27 cellular contexts compared by ENCODE assay signal in genomic region chr20:18773566-18773965, GRCh38. TPM values are rescaled to one million over a fixed set of nuclear protein-coding genes. Genes with fewer than 3 reads are reported as not detected.
"Had no signal": no experiment of that assay in that cellular context is flagged by ENCODE, and none has a peak within 500 bp of the region (broad histone marks: within the 10 kb centered on the region; RNA-seq: fewer than 3 reads in every experiment).

No MANE protein-coding gene starts in this region.

- H3K27me3 ChIP-seq: breast epithelium had no signal

- H3K4me1 ChIP-seq: breast epithelium had no signal

- H3K27ac ChIP-seq: breast epithelium, PC-9 had no signal

- H3K4me3 Mint-ChIP-seq: activated CD8-positive, alpha-beta T cell treated with anti-CD3 and anti-CD28 coated beads, Interleukin-2, amount 10 ng/mL, durations not matched to agents 7 days and 5 days; activated naive CD4-positive, alpha-beta T cell treated with anti-CD3 and anti-CD28 coated beads, Interleukin-2, amount 50 U/mL, for 24 hours; T-helper 1 cell treated with Interleukin-12 subunit alpha and Interleukin-12 subunit beta and Interleukin-4 antibody, amounts not matched to agents 30 μg/mL and 1 μg/mL, for 36 hours; WTC11 had no signal

- H3K4me2 ChIP-seq: PC-9 had no signal

- H2AFZ ChIP-seq: PC-9 had no signal

- H3K4me1 Mint-ChIP-seq: activated naive CD4-positive, alpha-beta T cell treated with anti-CD3 and anti-CD28 coated beads, Interleukin-2, amount 50 U/mL, for 24 hours had no signal

- H3K4me3 ChIP-seq: breast epithelium, PC-9 had no signal

- H3K9me3 ChIP-seq: breast epithelium had no signal

- H3K27ac Mint-ChIP-seq: activated CD8-positive, alpha-beta T cell treated with anti-CD3 and anti-CD28 coated beads, Interleukin-2, amount 10 ng/mL, durations not matched to agents 7 days and 5 days; activated naive CD4-positive, alpha-beta T cell treated with anti-CD3 and anti-CD28 coated beads, Interleukin-2, amount 50 U/mL, for 24 hours; T-helper 1 cell treated with Interleukin-12 subunit alpha and Interleukin-12 subunit beta and Interleukin-4 antibody, amounts not matched to agents 30 μg/mL and 1 μg/mL, for 36 hours; WTC11 had no signal

- DNase-seq: activated CD4-positive, alpha-beta T cell treated with anti-CD3 and anti-CD28 coated beads for 48 hours; activated CD4-positive, alpha-beta T cell treated with anti-CD3 and anti-CD28 coated beads, Interleukin-2, amount 50 U/mL, for 4 hours; activated CD4-positive, CD25-positive, alpha-beta regulatory T cell treated with anti-CD3 and anti-CD28 coated beads, Interleukin-2, amount 50 U/mL, for 72 hours; activated CD8-positive, alpha-beta memory T cell treated with anti-CD3 and anti-CD28 coated beads, Interleukin-2, amount 50 U/mL, for 48 hours; activated CD8-positive, alpha-beta T cell treated with anti-CD3 and anti-CD28 coated beads, Interleukin-2, amount 10 ng/mL, durations not matched to agents 7 days and 5 days; activated naive CD4-positive, alpha-beta T cell; activated T-cell treated with anti-CD3 and anti-CD28 coated beads, Interleukin-2, amount 50 U/mL, for 1 hour; aorta; caudate nucleus; Kasumi-1; KBM-7; NCI-H1048; NCI-H146; NCI-H2029; NCI-H2107; NCI-H2227 treated with DMSO at 0.1 percent for 48 hours; NCI-H446 treated with DMSO at 0.1 percent for 48 hours; NCI-H524 treated with DMSO at 0.1 percent for 48 hours; NK-92 treated with Interleukin-12 subunit alpha and Interleukin-12 subunit beta, amount 100 ng/mL, for 24 hours; SHP77 treated with DMSO at 0.1 percent for 48 hours had no signal

- H3K36me3 ChIP-seq: breast epithelium had no signal

- ATAC-seq: activated CD8-positive, alpha-beta T cell treated with anti-CD3 and anti-CD28 coated beads, Interleukin-2, amount 10 ng/mL, durations not matched to agents 7 days and 5 days; WTC11 had no signal

- H3K36me3 Mint-ChIP-seq: activated naive CD4-positive, alpha-beta T cell treated with anti-CD3 and anti-CD28 coated beads, Interleukin-2, amount 50 U/mL, for 24 hours; WTC11 had no signal

- H3K9me3 Mint-ChIP-seq: T-helper 1 cell treated with Interleukin-12 subunit alpha and Interleukin-12 subunit beta and Interleukin-4 antibody, amounts not matched to agents 30 μg/mL and 1 μg/mL, for 36 hours had no signal

RNA-seq across cellular contexts. Expression of gene SCP2D1, which starts 40.0 kb away (rescaled TPM):
- total RNA-seq: activated CD8-positive, alpha-beta T cell treated with anti-CD3 and anti-CD28 coated beads, Interleukin-2, amount 10 ng/mL, durations not matched to agents 7 days and 5 days; aorta; breast epithelium; cerebellum; PC-9; SK-MEL-5; WTC11 had no signal
- polyA plus RNA-seq: aorta had no signal
